ENCODE assay signal across 1 cellular context in the genomic region with DNA sequence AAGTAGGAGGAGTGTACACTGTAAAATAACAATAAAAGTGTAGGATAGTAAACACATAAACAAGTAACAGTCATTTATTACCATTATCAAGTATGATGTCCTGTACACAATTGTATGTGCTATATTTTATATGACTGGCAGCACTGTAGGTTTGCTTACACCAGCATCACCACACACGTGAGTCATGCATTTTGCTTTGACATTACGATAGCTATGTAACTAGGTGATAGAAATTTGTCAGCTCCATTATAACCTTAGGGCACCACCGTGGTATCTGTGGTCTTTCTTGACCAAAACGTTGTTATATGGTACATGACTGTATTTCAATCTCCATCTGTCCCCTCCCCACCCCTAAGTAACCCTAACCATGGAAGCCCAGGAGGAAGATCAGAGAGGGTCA.
TF ChIP-seq lines count a peak whose summit lies in the region.

No MANE protein-coding gene starts in this region.

TF ChIP-seq in HepG2, 621 proteins besides CTCF, POLR2A, EP300 and RAD21:
- no peak for TF ChIP-seq ZNF703 (CRISPR knock-in tag; IDR thresholded peaks at IDR 0.05; ENCODE audit: borderline replicate concordance)
- no peak for TF ChIP-seq ZNF782 (CRISPR knock-in tag; IDR thresholded peaks at IDR 0.05; ENCODE audit: borderline replicate concordance)
- no peak for TF ChIP-seq FOXJ3 (CRISPR knock-in tag; IDR thresholded peaks at IDR 0.05; ENCODE audit: borderline replicate concordance)
- no peak for TF ChIP-seq MLXIP (CRISPR knock-in tag; IDR thresholded peaks at IDR 0.05; ENCODE audit: borderline replicate concordance)
- TF ChIP-seq ARID4A (CRISPR knock-in tag; IDR thresholded peaks at IDR 0.05; ENCODE audit: borderline replicate concordance) = no peak
- TF ChIP-seq, protein P1, sequence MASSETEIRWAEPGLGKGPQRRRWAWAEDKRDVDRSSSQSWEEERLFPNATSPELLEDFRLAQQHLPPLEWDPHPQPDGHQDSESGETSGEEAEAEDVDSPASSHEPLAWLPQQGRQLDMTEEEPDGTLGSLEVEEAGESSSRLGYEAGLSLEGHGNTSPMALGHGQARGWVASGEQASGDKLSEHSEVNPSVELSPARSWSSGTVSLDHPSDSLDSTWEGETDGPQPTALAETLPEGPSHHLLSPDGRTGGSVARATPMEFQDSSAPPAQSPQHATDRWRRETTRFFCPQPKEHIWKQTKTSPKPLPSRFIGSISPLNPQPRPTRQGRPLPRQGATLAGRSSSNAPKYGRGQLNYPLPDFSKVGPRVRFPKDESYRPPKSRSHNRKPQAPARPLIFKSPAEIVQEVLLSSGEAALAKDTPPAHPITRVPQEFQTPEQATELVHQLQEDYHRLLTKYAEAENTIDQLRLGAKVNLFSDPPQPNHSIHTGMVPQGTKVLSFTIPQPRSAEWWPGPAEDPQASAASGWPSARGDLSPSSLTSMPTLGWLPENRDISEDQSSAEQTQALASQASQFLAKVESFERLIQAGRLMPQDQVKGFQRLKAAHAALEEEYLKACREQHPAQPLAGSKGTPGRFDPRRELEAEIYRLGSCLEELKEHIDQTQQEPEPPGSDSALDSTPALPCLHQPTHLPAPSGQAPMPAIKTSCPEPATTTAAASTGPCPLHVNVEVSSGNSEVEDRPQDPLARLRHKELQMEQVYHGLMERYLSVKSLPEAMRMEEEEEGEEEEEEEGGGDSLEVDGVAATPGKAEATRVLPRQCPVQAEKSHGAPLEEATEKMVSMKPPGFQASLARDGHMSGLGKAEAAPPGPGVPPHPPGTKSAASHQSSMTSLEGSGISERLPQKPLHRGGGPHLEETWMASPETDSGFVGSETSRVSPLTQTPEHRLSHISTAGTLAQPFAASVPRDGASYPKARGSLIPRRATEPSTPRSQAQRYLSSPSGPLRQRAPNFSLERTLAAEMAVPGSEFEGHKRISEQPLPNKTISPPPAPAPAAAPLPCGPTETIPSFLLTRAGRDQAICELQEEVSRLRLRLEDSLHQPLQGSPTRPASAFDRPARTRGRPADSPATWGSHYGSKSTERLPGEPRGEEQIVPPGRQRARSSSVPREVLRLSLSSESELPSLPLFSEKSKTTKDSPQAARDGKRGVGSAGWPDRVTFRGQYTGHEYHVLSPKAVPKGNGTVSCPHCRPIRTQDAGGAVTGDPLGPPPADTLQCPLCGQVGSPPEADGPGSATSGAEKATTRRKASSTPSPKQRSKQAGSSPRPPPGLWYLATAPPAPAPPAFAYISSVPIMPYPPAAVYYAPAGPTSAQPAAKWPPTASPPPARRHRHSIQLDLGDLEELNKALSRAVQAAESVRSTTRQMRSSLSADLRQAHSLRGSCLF (CRISPR knock-in tag; IDR thresholded peaks at IDR 0.05; ENCODE audit: borderline replicate concordance) = no peak
- TF ChIP-seq ZBTB1 (CRISPR knock-in tag; IDR thresholded peaks at IDR 0.05; ENCODE audit: borderline replicate concordance) = no peak
- no peak for TF ChIP-seq ZSCAN9 (CRISPR knock-in tag; IDR thresholded peaks at IDR 0.05; ENCODE audit: borderline replicate concordance)
- TF ChIP-seq, protein P2, sequence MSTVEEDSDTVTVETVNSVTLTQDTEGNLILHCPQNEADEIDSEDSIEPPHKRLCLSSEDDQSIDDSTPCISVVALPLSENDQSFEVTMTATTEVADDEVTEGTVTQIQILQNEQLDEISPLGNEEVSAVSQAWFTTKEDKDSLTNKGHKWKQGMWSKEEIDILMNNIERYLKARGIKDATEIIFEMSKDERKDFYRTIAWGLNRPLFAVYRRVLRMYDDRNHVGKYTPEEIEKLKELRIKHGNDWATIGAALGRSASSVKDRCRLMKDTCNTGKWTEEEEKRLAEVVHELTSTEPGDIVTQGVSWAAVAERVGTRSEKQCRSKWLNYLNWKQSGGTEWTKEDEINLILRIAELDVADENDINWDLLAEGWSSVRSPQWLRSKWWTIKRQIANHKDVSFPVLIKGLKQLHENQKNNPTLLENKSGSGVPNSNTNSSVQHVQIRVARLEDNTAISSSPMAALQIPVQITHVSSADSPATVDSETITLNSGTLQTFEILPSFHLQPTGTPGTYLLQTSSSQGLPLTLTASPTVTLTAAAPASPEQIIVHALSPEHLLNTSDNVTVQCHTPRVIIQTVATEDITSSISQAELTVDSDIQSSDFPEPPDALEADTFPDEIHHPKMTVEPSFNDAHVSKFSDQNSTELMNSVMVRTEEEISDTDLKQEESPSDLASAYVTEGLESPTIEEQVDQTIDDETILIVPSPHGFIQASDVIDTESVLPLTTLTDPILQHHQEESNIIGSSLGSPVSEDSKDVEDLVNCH (CRISPR knock-in tag; IDR thresholded peaks at IDR 0.05) = no peak
- no peak for TF ChIP-seq SNAPC2 (CRISPR knock-in tag; IDR thresholded peaks at IDR 0.05)
- no peak for TF ChIP-seq CCDC6 (CRISPR knock-in tag; IDR thresholded peaks at IDR 0.05)
- TF ChIP-seq NCOA5 (CRISPR knock-in tag; IDR thresholded peaks at IDR 0.05) = no peak
- no peak for TF ChIP-seq ZNF850 (CRISPR knock-in tag; conservative IDR thresholded peaks at IDR 0.05)
- TF ChIP-seq ZNF337 (CRISPR knock-in tag; IDR thresholded peaks at IDR 0.05; ENCODE audit: borderline replicate concordance, low read depth) = no peak
- no peak for TF ChIP-seq RARG (CRISPR knock-in tag; IDR thresholded peaks at IDR 0.05; ENCODE audit: low read depth)
- no peak for TF ChIP-seq MTA1 (CRISPR knock-in tag; IDR thresholded peaks at IDR 0.05; ENCODE audit: borderline replicate concordance)
- TF ChIP-seq ZBTB38 (CRISPR knock-in tag; IDR thresholded peaks at IDR 0.05) = no peak
- TF ChIP-seq, protein P3, sequence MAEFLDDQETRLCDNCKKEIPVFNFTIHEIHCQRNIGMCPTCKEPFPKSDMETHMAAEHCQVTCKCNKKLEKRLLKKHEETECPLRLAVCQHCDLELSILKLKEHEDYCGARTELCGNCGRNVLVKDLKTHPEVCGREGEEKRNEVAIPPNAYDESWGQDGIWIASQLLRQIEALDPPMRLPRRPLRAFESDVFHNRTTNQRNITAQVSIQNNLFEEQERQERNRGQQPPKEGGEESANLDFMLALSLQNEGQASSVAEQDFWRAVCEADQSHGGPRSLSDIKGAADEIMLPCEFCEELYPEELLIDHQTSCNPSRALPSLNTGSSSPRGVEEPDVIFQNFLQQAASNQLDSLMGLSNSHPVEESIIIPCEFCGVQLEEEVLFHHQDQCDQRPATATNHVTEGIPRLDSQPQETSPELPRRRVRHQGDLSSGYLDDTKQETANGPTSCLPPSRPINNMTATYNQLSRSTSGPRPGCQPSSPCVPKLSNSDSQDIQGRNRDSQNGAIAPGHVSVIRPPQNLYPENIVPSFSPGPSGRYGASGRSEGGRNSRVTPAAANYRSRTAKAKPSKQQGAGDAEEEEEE (CRISPR knock-in tag; IDR thresholded peaks at IDR 0.05; ENCODE audit: borderline replicate concordance) = no peak
- no peak for TF ChIP-seq ZNF121 (CRISPR knock-in tag; IDR thresholded peaks at IDR 0.05)
TF ChIP-seq in HepG2: peak in this region for 0.
